In the genomic region with DNA sequence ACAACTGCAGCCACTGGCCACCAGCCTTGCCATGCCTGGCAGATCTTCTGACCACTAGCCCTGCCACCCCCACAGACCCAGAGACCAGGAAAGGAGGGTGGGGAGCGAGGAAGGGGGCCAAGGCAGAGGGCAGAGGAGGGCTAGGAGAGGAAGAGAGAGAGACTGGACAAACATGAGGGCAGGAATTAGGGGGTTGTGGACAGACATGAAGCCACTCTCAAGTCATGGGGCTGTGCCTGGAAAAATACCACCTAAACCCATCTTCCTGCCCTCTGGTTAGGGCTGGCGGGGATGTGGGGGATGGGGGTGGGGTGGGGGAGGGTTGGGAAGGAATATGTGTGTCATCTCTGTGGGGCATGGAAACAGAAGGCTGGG, we compare ENCODE assay signal across 8 cellular contexts. TPM values are rescaled to one million over a fixed set of nuclear protein-coding genes. Genes with fewer than 3 reads are reported as not detected.
DNase-seq lines count a peak whose midpoint lies in the region; ATAC-seq and TF ChIP-seq lines count a peak whose summit lies in the region.

No MANE protein-coding gene starts in this region.

- TF ChIP-seq CTCF in tibial nerve (IDR thresholded peaks at IDR 0.05), result no peak

- H3K4me1 ChIP-seq in tibial nerve, result peaks cover 0 to 93% (median 47%) of the 10 kb centered on the region in 4 donors

- 45 to 47% methylated on average over 2 of the region's 2 CpGs for WGBS in tibial nerve, 2 donors

- no peaks in the 10 kb centered on the region for H3K9me3 ChIP-seq in tibial nerve

- TF ChIP-seq EP300 in tibial nerve (IDR thresholded peaks at IDR 0.05), result no peak

- ATAC-seq in activated naive CD4-positive, alpha-beta T cell treated with anti-CD3 and anti-CD28 coated beads, Interleukin-2, amount 50 U/mL, for 72 hours, result no peak
- no peak for ATAC-seq in GM21423 (IDR thresholded peaks at IDR 0.05; ENCODE audit: unreplicated experiment)

- H3K27ac ChIP-seq in angular gyrus (ENCODE audit: low read depth, low read length), result peak overlapping the region; percentile 57
- H3K27ac ChIP-seq in tibial nerve, result peak overlapping the region; percentile 60 to 90 (median 82)

- peaks cover 3% of the 10 kb centered on the region for H3K36me3 Mint-ChIP-seq in activated naive CD4-positive, alpha-beta T cell treated with anti-CD3 and anti-CD28 coated beads, Interleukin-2, amount 50 U/mL, for 24 hours
- H3K36me3 Mint-ChIP-seq in activated naive CD4-positive, alpha-beta T cell treated with anti-CD3 and anti-CD28 coated beads, Interleukin-2, amount 50 U/mL, for 72 hours, result peaks cover 0 to 11% of the 10 kb centered on the region in 2 donors

- no peaks in the 10 kb centered on the region for H3K36me3 ChIP-seq in tibial nerve

- no peaks in the 10 kb centered on the region for H3K27me3 Mint-ChIP-seq in activated naive CD4-positive, alpha-beta T cell treated with anti-CD3 and anti-CD28 coated beads, Interleukin-2, amount 50 U/mL, for 24 hours

- no peak for TF ChIP-seq POLR2A in tibial nerve (IDR thresholded peaks at IDR 0.05)

- H3K4me3 ChIP-seq in tibial nerve, result peak overlapping the region in 1 of 4 donors; percentile 75

- no peaks in the 10 kb centered on the region for H3K27me3 ChIP-seq in tibial nerve

- H3K4me1 Mint-ChIP-seq in activated naive CD4-positive, alpha-beta T cell treated with anti-CD3 and anti-CD28 coated beads, Interleukin-2, amount 50 U/mL, for 24 hours, result peaks cover 38% of the 10 kb centered on the region

- H3K4me3 Mint-ChIP-seq in activated naive CD4-positive, alpha-beta T cell treated with anti-CD3 and anti-CD28 coated beads, Interleukin-2, amount 50 U/mL, for 24 hours, result peak overlapping the region; percentile 15

- no peaks in the 10 kb centered on the region for H3K9me3 Mint-ChIP-seq in activated naive CD4-positive, alpha-beta T cell treated with anti-CD3 and anti-CD28 coated beads, Interleukin-2, amount 50 U/mL, for 24 hours
- H3K9me3 Mint-ChIP-seq in activated naive CD4-positive, alpha-beta T cell treated with anti-CD3 and anti-CD28 coated beads, Interleukin-2, amount 50 U/mL, for 72 hours, result no peaks in the 10 kb centered on the region

- no peak for DNase-seq in activated naive CD4-positive, alpha-beta T cell treated with anti-CD3 and anti-CD28 coated beads, Interleukin-2, amount 50 U/mL, for 72 hours (ENCODE audit: low spot score in 2 of 2)
- DNase-seq in midbrain (lab: John Stamatoyannopoulos, UW) (peak; percentile 77), tibial nerve (ENCODE audit: low spot score in 2 of 2) (no peak), CD1c-positive myeloid dendritic cell (ENCODE audit: extremely low spot score) (no peak), hippocampal formation (lab: John Stamatoyannopoulos, UW) (no peak)

- no peak overlapping the region for H3K27ac Mint-ChIP-seq in activated naive CD4-positive, alpha-beta T cell treated with anti-CD3 and anti-CD28 coated beads, Interleukin-2, amount 50 U/mL, for 24 hours
- no peak overlapping the region for H3K27ac Mint-ChIP-seq in activated naive CD4-positive, alpha-beta T cell treated with anti-CD3 and anti-CD28 coated beads, Interleukin-2, amount 50 U/mL, for 72 hours

RNA-seq across cellular contexts. Expression of gene SLC29A1, which starts 1.4 kb away (rescaled TPM):
- 10 to 100 TPM; 37.1 to 56.5 TPM for total RNA-seq in activated naive CD4-positive, alpha-beta T cell treated with anti-CD3 and anti-CD28 coated beads, Interleukin-2, amount 50 U/mL, for 72 hours
- 10 to 100 TPM; 51.4 to 83.1 (median 63.8) TPM for total RNA-seq in tibial nerve

RNA-seq across cellular contexts. Expression of gene MYMX, which starts 5.2 kb away (rescaled TPM):
- total RNA-seq in activated naive CD4-positive, alpha-beta T cell treated with anti-CD3 and anti-CD28 coated beads, Interleukin-2, amount 50 U/mL, for 72 hours, result not detected
- total RNA-seq in tibial nerve, result not detected

RNA-seq across cellular contexts. Expression of gene HSP90AB1, which starts 25.0 kb away (rescaled TPM):
- total RNA-seq in activated naive CD4-positive, alpha-beta T cell treated with anti-CD3 and anti-CD28 coated beads, Interleukin-2, amount 50 U/mL, for 72 hours, result 1,000 to 10,000 TPM; 1,343 to 1,701 TPM
- total RNA-seq in tibial nerve, result 100 to 1,000 TPM; 485 to 580 (median 543) TPM

RNA-seq across cellular contexts. Expression of gene SLC35B2, which starts 35.4 kb away (rescaled TPM):
- 10 to 100 TPM; 18.3 to 23.8 TPM for total RNA-seq in activated naive CD4-positive, alpha-beta T cell treated with anti-CD3 and anti-CD28 coated beads, Interleukin-2, amount 50 U/mL, for 72 hours
- 10 to 100 TPM; 28.0 to 34.1 (median 33.1) TPM for total RNA-seq in tibial nerve

RNA-seq across cellular contexts. Expression of gene NFKBIE, which starts 43.4 kb away (rescaled TPM):
- 10 to 100 TPM; 17.7 to 19.9 TPM for total RNA-seq in activated naive CD4-positive, alpha-beta T cell treated with anti-CD3 and anti-CD28 coated beads, Interleukin-2, amount 50 U/mL, for 72 hours
- 10 to 100 TPM; 12.7 to 20.7 (median 16.0) TPM for total RNA-seq in tibial nerve
